ENCODE assay signal across 9 cellular contexts in the genomic region with DNA sequence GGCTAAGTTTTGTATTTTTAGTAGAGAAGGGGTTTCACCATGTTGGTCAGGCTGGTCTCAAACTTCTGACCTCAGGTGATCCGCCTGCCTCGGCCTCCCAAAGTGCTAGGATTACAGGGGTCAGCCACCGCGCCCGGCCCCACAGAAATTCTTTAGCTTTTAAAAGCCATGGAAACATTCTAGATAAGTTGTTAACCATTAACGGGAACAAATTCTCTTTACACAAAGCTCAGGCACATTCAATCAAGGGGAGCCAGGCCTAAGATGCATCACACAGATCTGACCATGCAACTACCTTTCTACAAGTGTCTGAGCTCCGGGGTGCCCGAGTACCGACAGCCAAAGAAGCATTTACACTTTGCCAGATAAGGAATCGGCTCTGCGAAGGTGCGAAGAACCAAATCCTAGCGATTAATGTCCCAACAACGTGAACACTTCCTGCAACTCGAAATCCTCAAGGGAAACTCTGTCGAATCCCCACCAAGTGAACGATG. TPM values are rescaled to one million over a fixed set of nuclear protein-coding genes. Genes with fewer than 3 reads are reported as not detected.
DNase-seq lines count a peak whose midpoint lies in the region; ATAC-seq and TF ChIP-seq lines count a peak whose summit lies in the region.
"Had no signal": no experiment of that assay in that cellular context is flagged by ENCODE, and none has a peak within 500 bp of the region (broad histone marks: within the 10 kb centered on the region; RNA-seq: fewer than 3 reads in every experiment).

No MANE protein-coding gene starts in this region.

- H3K4me1 ChIP-seq in RWPE2 (ENCODE audit: insufficient read depth, poor library complexity, severe bottlenecking) (peaks cover 16% of the 10 kb centered on the region), gastrocnemius medialis (peaks cover 17 to 26% of the 10 kb centered on the region in 2 donors)

- H3K27ac ChIP-seq in RWPE2 (ENCODE audit: poor library complexity, severe bottlenecking) (peak overlapping the region; percentile 74), gastrocnemius medialis (peak overlapping the region in 3 of 4 donors; percentile 90 to 98 (median 94))

- H3K27me3 ChIP-seq in RWPE2 (ENCODE audit: insufficient read depth, poor library complexity, severe bottlenecking), result no peaks in the 10 kb centered on the region
- H3K27me3 ChIP-seq in gastrocnemius medialis, result no peaks in the 10 kb centered on the region

- H3K9me3 ChIP-seq in RWPE2 (ENCODE audit: severe bottlenecking), result no peaks in the 10 kb centered on the region
- H3K9me3 ChIP-seq in gastrocnemius medialis, result no peaks in the 10 kb centered on the region

- DNase-seq in GM03348 (ENCODE audit: low spot score), result peak; percentile 20
- no peak for DNase-seq in RWPE2 (ENCODE audit: low spot score)
- DNase-seq in foreskin fibroblast, result peak in 1 of 2 donors; percentile 19
- no peak for DNase-seq in gastrocnemius medialis
- DNase-seq in NCI-H2171 (lab: John Stamatoyannopoulos, UW), result no peak
- DNase-seq in OCI-M2 (lab: John Stamatoyannopoulos, UW; ENCODE audit: unreplicated experiment), result no peak
- DNase-seq: NCI-H2081 treated with DMSO at 0.1 percent for 48 hours had no signal

- H3K36me3 ChIP-seq in RWPE2 (ENCODE audit: low read depth) (peaks cover 79% of the 10 kb centered on the region), gastrocnemius medialis (peaks cover 0 to 22% of the 10 kb centered on the region in 2 donors)

- H3K4me3 ChIP-seq in RWPE2 (ENCODE audit: severe bottlenecking) (peak overlapping the region; percentile 91), foreskin fibroblast (ENCODE audit: low read depth in 1 of 2, low read length in 2 of 2) (peak overlapping the region; percentile 83 to 87), gastrocnemius medialis (peak overlapping the region; percentile 67 to 97 (median 91))

- intact Hi-C loops in gastrocnemius medialis (cut with DNase I; ENCODE audit: low total_unique reads), result no loop called here

- no peak for TF ChIP-seq POLR2A in gastrocnemius medialis (IDR thresholded peaks at IDR 0.05)

- in situ Hi-C loops in gastrocnemius medialis (cut with MboI; ENCODE audit: low sequenced_read_pairs in 4 of 4), result no loop called here

- no peak for TF ChIP-seq CTCF in RWPE2 (IDR thresholded peaks at IDR 0.05; ENCODE audit: poor library complexity, severe bottlenecking)
- TF ChIP-seq CTCF in foreskin fibroblast (IDR thresholded peaks at IDR 0.05; ENCODE audit: low read depth, low read length), result no peak
- no peak for TF ChIP-seq CTCF in gastrocnemius medialis (IDR thresholded peaks at IDR 0.05 in 4 of 5, conservative IDR thresholded peaks at IDR 0.05 in 1 of 5)

- ATAC-seq in RWPE2 (ENCODE audit: low read depth) (no peak), gastrocnemius medialis (no peak), GM21529 (IDR thresholded peaks at IDR 0.05; ENCODE audit: unreplicated experiment) (no peak), HG03520 (IDR thresholded peaks at IDR 0.05; ENCODE audit: unreplicated experiment) (no peak)

RNA-seq across cellular contexts. Expression of a gene that starts 1.0 kb away (rescaled TPM):
- 10 to 100 TPM; 29.6 to 39.8 (median 36.4) TPM for total RNA-seq in gastrocnemius medialis

RNA-seq across cellular contexts. Expression of a gene that starts 1.2 kb away (rescaled TPM):
- total RNA-seq in gastrocnemius medialis, result 100 to 1,000 TPM; 666 to 782 (median 689) TPM

RNA-seq across cellular contexts. Expression of a gene that starts 47.4 kb away (rescaled TPM):
- total RNA-seq in gastrocnemius medialis, result 1 to 10 TPM in 1 of 4 donors, not detected in 3; 1.3 TPM
